13 cellular contexts compared by ENCODE assay signal in genomic region chr18:6249110-6249680, GRCh38.
DNase-seq lines count a peak whose midpoint lies in the region; ATAC-seq, FAIRE-seq and TF ChIP-seq lines count a peak whose summit lies in the region.
"Had no signal": no experiment of that assay in that cellular context is flagged by ENCODE, and none has a peak within 500 bp of the region (broad histone marks: within the 10 kb centered on the region; RNA-seq: fewer than 3 reads in every experiment).

No MANE protein-coding gene starts in this region.

- no peaks in the 10 kb centered on the region for H3K4me1 ChIP-seq in small intestine (ENCODE audit: control insufficient read depth in 2 of 2, insufficient read depth in 1 of 2, low read depth in 1 of 2, low read length in 1 of 2)
- H3K4me1 ChIP-seq: psoas muscle, uterus had no signal

- CTCF ChIA-PET in activated CD8-positive, alpha-beta T cell treated with anti-CD3 and anti-CD28 coated beads, Interleukin-2, amount 10 ng/mL, durations not matched to agents 7 days and 5 days (lab: Charles Lee), result no interaction called here

- DNase-seq in small intestine (no peak), osteocyte (ENCODE audit: extremely low spot score, unreplicated experiment) (no peak)
- no peak for DNase-seq in activated CD8-positive, alpha-beta T cell treated with anti-CD3 and anti-CD28 coated beads, Interleukin-2, amount 10 ng/mL, durations not matched to agents 7 days and 5 days
- DNase-seq in stimulated activated CD4-positive, alpha-beta T cell treated with anti-CD3 and anti-CD28 coated beads, Interleukin-12 subunit alpha, Interleukin-12 subunit beta, amount 100 ng/mL, for 4 hours, result no peak
- DNase-seq: GOT3, Kasumi-1, mesendoderm, psoas muscle, uterus had no signal

- peaks cover 0 to 1% of the 10 kb centered on the region in 2 donors for H3K36me3 ChIP-seq in small intestine (ENCODE audit: control insufficient read depth in 2 of 2, insufficient read depth in 2 of 2, low read length in 2 of 2)
- H3K36me3 ChIP-seq: uterus had no signal

- H3K4me3 ChIP-seq in small intestine (ENCODE audit: low read depth in 1 of 2, low read length in 2 of 2), result no peak overlapping the region
- H3K4me3 ChIP-seq: psoas muscle, uterus had no signal

- H3K4me1 Mint-ChIP-seq in activated CD8-positive, alpha-beta T cell treated with anti-CD3 and anti-CD28 coated beads, Interleukin-2, amount 10 ng/mL, durations not matched to agents 7 days and 5 days (ENCODE audit: low read depth), result no peaks in the 10 kb centered on the region
- no peaks in the 10 kb centered on the region for H3K4me1 Mint-ChIP-seq in osteocyte (ENCODE audit: unreplicated experiment)

- H3K27me3 ChIP-seq in small intestine (ENCODE audit: control insufficient read depth in 2 of 2, insufficient read depth in 2 of 2, low read length in 2 of 2), result no peaks in the 10 kb centered on the region
- H3K27me3 ChIP-seq: uterus had no signal

- no peaks in the 10 kb centered on the region for H3K9me3 ChIP-seq in small intestine (ENCODE audit: control insufficient read depth, low read depth)
- H3K9me3 ChIP-seq: psoas muscle, uterus had no signal

- H3K27me3 Mint-ChIP-seq in activated CD8-positive, alpha-beta T cell treated with anti-CD3 and anti-CD28 coated beads, Interleukin-2, amount 10 ng/mL, durations not matched to agents 7 days and 5 days (ENCODE audit: low read depth), result no peaks in the 10 kb centered on the region
- H3K27me3 Mint-ChIP-seq in osteocyte (ENCODE audit: unreplicated experiment), result no peaks in the 10 kb centered on the region

- H3K36me3 Mint-ChIP-seq in activated CD8-positive, alpha-beta T cell treated with anti-CD3 and anti-CD28 coated beads, Interleukin-2, amount 10 ng/mL, durations not matched to agents 7 days and 5 days (ENCODE audit: low read depth), result no peaks in the 10 kb centered on the region
- H3K36me3 Mint-ChIP-seq in osteocyte (ENCODE audit: unreplicated experiment), result no peaks in the 10 kb centered on the region

- peak; percentile 93 for ATAC-seq in GM19025 (IDR thresholded peaks at IDR 0.05; ENCODE audit: low read depth, unreplicated experiment)
- ATAC-seq in GM21717 (IDR thresholded peaks at IDR 0.05; ENCODE audit: unreplicated experiment), result peak; percentile 85
- peak; percentile 90 for ATAC-seq in HG03175 (IDR thresholded peaks at IDR 0.05; ENCODE audit: unreplicated experiment)
- ATAC-seq in activated CD8-positive, alpha-beta T cell treated with anti-CD3 and anti-CD28 coated beads, Interleukin-2, amount 10 ng/mL, durations not matched to agents 7 days and 5 days, result no peak
- ATAC-seq: psoas muscle had no signal

- 49 to 55% (median 50%) methylated on average over 4 of the region's 4 CpGs for WGBS in small intestine, 3 donors

- POLR2A ChIA-PET in activated CD8-positive, alpha-beta T cell treated with anti-CD3 and anti-CD28 coated beads, Interleukin-2, amount 10 ng/mL, durations not matched to agents 7 days and 5 days (lab: Charles Lee), result no interaction called here

- peak; percentile 41 for FAIRE-seq in small intestine (lab: Jason Lieb, UNC)
- FAIRE-seq: D721Med had no signal

- no peaks in the 10 kb centered on the region for H3K9me3 Mint-ChIP-seq in activated CD8-positive, alpha-beta T cell treated with anti-CD3 and anti-CD28 coated beads, Interleukin-2, amount 10 ng/mL, durations not matched to agents 7 days and 5 days (ENCODE audit: insufficient read depth)
- no peaks in the 10 kb centered on the region for H3K9me3 Mint-ChIP-seq in osteocyte (ENCODE audit: unreplicated experiment)

- no peak overlapping the region for H3K4me3 Mint-ChIP-seq in activated CD8-positive, alpha-beta T cell treated with anti-CD3 and anti-CD28 coated beads, Interleukin-2, amount 10 ng/mL, durations not matched to agents 7 days and 5 days
- H3K4me3 Mint-ChIP-seq in osteocyte (ENCODE audit: unreplicated experiment), result no peak overlapping the region

- TF ChIP-seq CTCF in osteocyte (IDR thresholded peaks at IDR 0.05), result no peak

- H3K27ac ChIP-seq in small intestine (ENCODE audit: low read depth in 1 of 2, low read length in 1 of 2), result no peak overlapping the region
- H3K27ac ChIP-seq: psoas muscle, uterus had no signal

- H3K27ac Mint-ChIP-seq in activated CD8-positive, alpha-beta T cell treated with anti-CD3 and anti-CD28 coated beads, Interleukin-2, amount 10 ng/mL, durations not matched to agents 7 days and 5 days, result no peak overlapping the region
- H3K27ac Mint-ChIP-seq in osteocyte (ENCODE audit: unreplicated experiment), result no peak overlapping the region
